ENCODE assay signal across 8 cellular contexts in genomic region chr2:219571311-219572236, GRCh38. TPM values are rescaled to one million over a fixed set of nuclear protein-coding genes. Genes with fewer than 3 reads are reported as not detected.
DNase-seq lines count a peak whose midpoint lies in the region; ATAC-seq and TF ChIP-seq lines count a peak whose summit lies in the region.

Gene OBSL1 (minus strand): TSS chr2:219571539. CDS start chr2:219571232, 307 bp downstream.

- no peaks in the 10 kb centered on the region for H3K9me3 Mint-ChIP-seq in stimulated activated effector memory CD8-positive, alpha-beta T cell treated with anti-CD3 and anti-CD28 coated beads, Interleukin-12 subunit alpha, Interleukin-12 subunit beta, amount 100 ng/mL, for 72 hours

- peak within 1 kb of the TSS; percentile 42 for H3K4me3 Mint-ChIP-seq in stimulated activated effector memory CD8-positive, alpha-beta T cell treated with anti-CD3 and anti-CD28 coated beads, Interleukin-12 subunit alpha, Interleukin-12 subunit beta, amount 100 ng/mL, for 72 hours

- peaks cover 0 to 29% (median 0%) of the 10 kb centered on the region in 45 donors for H3K27me3 ChIP-seq in dorsolateral prefrontal cortex

- no peaks in the 10 kb centered on the region for H3K36me3 Mint-ChIP-seq in stimulated activated effector memory CD8-positive, alpha-beta T cell treated with anti-CD3 and anti-CD28 coated beads, Interleukin-12 subunit alpha, Interleukin-12 subunit beta, amount 100 ng/mL, for 72 hours

- H3K4me1 Mint-ChIP-seq in stimulated activated effector memory CD8-positive, alpha-beta T cell treated with anti-CD3 and anti-CD28 coated beads, Interleukin-12 subunit alpha, Interleukin-12 subunit beta, amount 100 ng/mL, for 72 hours: no peaks in the 10 kb centered on the region

- ATAC-seq in left colon: peak; percentile 65
- no peak for ATAC-seq in stimulated activated effector memory CD8-positive, alpha-beta T cell treated with anti-CD3 and anti-CD28 coated beads, Interleukin-12 subunit alpha, Interleukin-12 subunit beta, amount 100 ng/mL, for 72 hours
- no peak for ATAC-seq in GM18909 (IDR thresholded peaks at IDR 0.05; ENCODE audit: poor library complexity, unreplicated experiment)
- no peak for ATAC-seq in HG03469 (IDR thresholded peaks at IDR 0.05; ENCODE audit: unreplicated experiment)

- TF ChIP-seq CTCF in dorsolateral prefrontal cortex (IDR thresholded peaks at IDR 0.05 in 54 of 56, conservative IDR thresholded peaks at IDR 0.05 in 2 of 56; ENCODE audit: low read depth in 1 of 56, partially characterized antibody in 56 of 56): no peak

- peak; percentile 4 for DNase-seq in CD1c-positive myeloid dendritic cell (ENCODE audit: extremely low spot score)
- DNase-seq in HuH-7 (ENCODE audit: low spot score): peak; percentile 93
- DNase-seq in RKO (ENCODE audit: low spot score): peak; percentile 44
- DNase-seq in dorsolateral prefrontal cortex: peak in 7 of 10 donors; percentile 46 to 75 (median 64)
- DNase-seq in left colon: peak in 1 of 2 donors; percentile 40
- DNase-seq in stimulated activated effector memory CD8-positive, alpha-beta T cell treated with anti-CD3 and anti-CD28 coated beads, Interleukin-12 subunit alpha, Interleukin-12 subunit beta, amount 100 ng/mL, for 72 hours (ENCODE audit: low spot score in 2 of 2): no peak

- intact Hi-C loops in dorsolateral prefrontal cortex (cut with DNase I) (no loop called here), left colon (cut with DNase I, micrococcal nuclease) (no loop called here)

- H3K27ac ChIP-seq in dorsolateral prefrontal cortex: peak within 1 kb of the TSS in 55 of 59 donors; percentile 3 to 92 (median 79)

- peak within 1 kb of the TSS; percentile 38 to 86 (median 67) for H3K4me3 ChIP-seq in dorsolateral prefrontal cortex

- no peak within 1 kb of the TSS for H3K27ac Mint-ChIP-seq in stimulated activated effector memory CD8-positive, alpha-beta T cell treated with anti-CD3 and anti-CD28 coated beads, Interleukin-12 subunit alpha, Interleukin-12 subunit beta, amount 100 ng/mL, for 72 hours

RNA-seq across cellular contexts. Expression of gene OBSL1, which starts in this region (rescaled TPM):
- total RNA-seq in dorsolateral prefrontal cortex: 100 to 1,000 TPM in 54 of 120 experiments, 10 to 100 TPM in 66; 54.9 to 144 (median 98.1) TPM
- total RNA-seq in left colon: 10 to 100 TPM; 11.0 to 11.9 TPM

Comparison
In these comparisons a context has a peak if more than half of its experiments do, and no peak if none do; other contexts are left out.
1. RNA of gene OBSL1 (total RNA-seq): 54.9 to 144 TPM in dorsolateral prefrontal cortex; 11.0 to 11.9 TPM in left colon; every median in the first group is over 4 times any median in the second.
2. DNase-seq: peak in CD1c-positive myeloid dendritic cell (single experiment), HuH-7 (single experiment), RKO (single experiment) and dorsolateral prefrontal cortex (7 of 10); none in stimulated activated effector memory CD8-positive, alpha-beta T cell treated with anti-CD3 and anti-CD28 coated beads, Interleukin-12 subunit alpha, Interleukin-12 subunit beta, amount 100 ng/mL, for 72 hours (0 of 2).